In genomic region chr12:34121360-34121759, GRCh38 we compare ENCODE assay signal across 36 cellular contexts.
"Had no signal": no experiment of that assay in that cellular context is flagged by ENCODE, and none has a peak within 500 bp of the region (broad histone marks: within the 10 kb centered on the region; RNA-seq: fewer than 3 reads in every experiment).

No MANE protein-coding gene starts in this region.

- H3K36me3 ChIP-seq: MG63 had no signal

- H3K9me3 ChIP-seq: MG63 had no signal

- H3K4me3 ChIP-seq: MG63 had no signal

- DNase-seq: Karpas-422, Kasumi-1, MG63, MM.1S, MV-4-11, NCI-H1048, NCI-H1092, NCI-H1092 treated with DMSO at 0.1 percent for 48 hours, NCI-H1105, NCI-H1105 treated with DMSO at 0.1 percent for 48 hours, NCI-H1417, NCI-H1417 treated with DMSO at 0.1 percent for 48 hours, NCI-H1436, NCI-H1436 treated with DMSO at 0.1 percent for 48 hours, NCI-H146, NCI-H1694, NCI-H1694 treated with DMSO at 0.1 percent for 48 hours, NCI-H187, NCI-H187 treated with DMSO at 0.1 percent for 48 hours, NCI-H1930, NCI-H2029, NCI-H2029 treated with DMSO at 0.1 percent for 48 hours, NCI-H2081, NCI-H2081 treated with DMSO at 0.1 percent for 48 hours, NCI-H2107, NCI-H2171, NCI-H2171 treated with DMSO at 0.1 percent for 48 hours, NCI-H2227 treated with DMSO at 0.1 percent for 48 hours, NCI-H226, NCI-H345, NCI-H446, NCI-H446 treated with DMSO at 0.1 percent for 48 hours, NCI-H510A, NCI-H510A treated with DMSO at 0.1 percent for 48 hours, NCI-H524, NCI-H524 treated with DMSO at 0.1 percent for 48 hours had no signal

- H3K27me3 ChIP-seq: MG63 had no signal
